17 cellular contexts compared by ENCODE assay signal in the genomic region with DNA sequence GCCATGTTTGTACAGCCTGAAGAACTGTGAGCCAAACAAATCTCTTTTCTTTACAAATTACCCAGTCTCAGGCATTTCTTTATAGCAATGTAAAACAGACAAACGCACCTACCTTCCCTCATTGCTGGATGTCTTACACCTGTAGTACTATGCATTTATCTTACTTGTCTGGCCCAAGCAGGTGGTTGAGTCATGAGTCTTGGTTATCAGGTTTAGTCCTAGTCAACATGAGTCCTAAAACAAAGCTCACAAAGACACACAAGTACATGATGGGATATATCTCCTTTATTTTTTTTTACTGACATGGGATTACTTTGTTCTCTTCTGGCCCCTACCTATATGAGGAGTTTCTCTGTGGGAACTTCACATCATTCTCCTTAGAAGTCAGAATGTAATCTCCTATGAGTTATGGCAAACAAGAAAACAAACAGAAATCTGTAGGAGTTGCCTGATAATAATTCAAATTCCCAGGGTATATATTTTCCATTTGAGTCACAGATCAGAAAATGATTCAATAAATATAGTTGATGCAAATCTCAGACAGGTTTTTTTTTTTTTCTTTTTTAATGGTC. TPM values are rescaled to one million over a fixed set of nuclear protein-coding genes. Genes with fewer than 3 reads are reported as not detected.
DNase-seq lines count a peak whose midpoint lies in the region; ATAC-seq, FAIRE-seq and TF ChIP-seq lines count a peak whose summit lies in the region.
"Had no signal": no experiment of that assay in that cellular context is flagged by ENCODE, and none has a peak within 500 bp of the region (broad histone marks: within the 10 kb centered on the region; RNA-seq: fewer than 3 reads in every experiment).

No MANE protein-coding gene starts in this region.

- H3K79me2 ChIP-seq in KMS-11 (ENCODE audit: insufficient read depth, low read depth), result no peaks in the 10 kb centered on the region

- peak overlapping the region in 1 of 7 donors; percentile 36 for H3K27ac Mint-ChIP-seq in CD14-positive monocyte
- H3K27ac Mint-ChIP-seq: naive thymus-derived CD8-positive, alpha-beta T cell had no signal

- TF ChIP-seq CTCF in A549 (IDR thresholded peaks at IDR 0.05), result no peak
- no peak for TF ChIP-seq CTCF in KMS-11 (conservative IDR thresholded peaks at IDR 0.05; ENCODE audit: low read depth, low read length)
- no peak for TF ChIP-seq CTCF in prostate gland (IDR thresholded peaks at IDR 0.05)
- TF ChIP-seq CTCF in CD14-positive monocyte (IDR thresholded peaks at IDR 0.05), result no peak

- DNase-seq in A549 (ENCODE audit: low read depth in 1 of 2, low spot score in 1 of 2) (peak in 1 of 2 experiments; percentile 49), H54 (ENCODE audit: insufficient read length, low spot score) (no peak), prostate gland (ENCODE audit: low spot score) (no peak), CD14-positive monocyte (ENCODE audit: low spot score) (no peak), left colon (no peak)
- DNase-seq: activated CD4-positive, alpha-beta T cell treated with anti-CD3 and anti-CD28 coated beads for 4 hours; activated T-cell treated with anti-CD3 and anti-CD28 coated beads, Interleukin-2, amount 50 U/mL, for 1 hour; adrenal gland; hippocampal formation; naive thymus-derived CD8-positive, alpha-beta T cell; NCI-H1092 had no signal

- intact Hi-C loops in prostate gland (cut with DNase I), result no loop called here
- intact Hi-C loops in CD14-positive monocyte (cut with micrococcal nuclease), result loop anchor here in 1 of 2 donors (10.0 kb wide), 1 partner anchor 52 kb away; no protein-coding TSS in a partner anchor
- intact Hi-C loops in left colon (cut with DNase I, micrococcal nuclease), result no loop called here

- peaks cover 0 to 7% (median 3%) of the 10 kb centered on the region in 7 donors for H3K9me3 Mint-ChIP-seq in CD14-positive monocyte

- CTCF ChIA-PET in A549 (lab: Yijun Ruan, JAX), result interaction anchor here (0.8 to 1.2 kb wide), 3 partner anchors 9 to 281 kb away, joined by 3 to 4 read pairs (median 3); no protein-coding TSS in a partner anchor

- H3K4me3 ChIP-seq in A549 (no peak overlapping the region), KMS-11 (IDR thresholded peaks at IDR 0.05; ENCODE audit: insufficient read depth, low read depth, low read length) (no peak overlapping the region), mesodermal cell (ENCODE audit: extremely low read depth, insufficient read depth, low read length, poor library complexity, severe bottlenecking) (no peak overlapping the region), prostate gland (no peak overlapping the region)
- H3K4me3 ChIP-seq: adrenal gland, left lung had no signal

- no peaks in the 10 kb centered on the region for H3K27me3 ChIP-seq in KMS-11 (ENCODE audit: insufficient read depth, low read depth)
- H3K27me3 ChIP-seq in prostate gland (replicated peaks; ENCODE audit: insufficient read depth), result no peaks in the 10 kb centered on the region
- H3K27me3 ChIP-seq: adrenal gland, left lung had no signal

- WGBS in A549 (ENCODE audit: missing lambda C conversion rate), result 80% methylated on average over 1 of the region's 1 CpG
- WGBS in mesodermal cell (ENCODE audit: insufficient coverage in 2 of 2), 2 experiments, result 88 to 100% methylated on average over 1 of the region's 1 CpG
- 56% methylated on average over 1 of the region's 1 CpG for WGBS in prostate gland

- peak overlapping the region; percentile 61 to 91 for H3K27ac ChIP-seq in A549
- no peak overlapping the region for H3K27ac ChIP-seq in KMS-11
- peak overlapping the region; percentile 80 for H3K27ac ChIP-seq in mesodermal cell (ENCODE audit: low read depth, low read length, severe bottlenecking)
- no peak overlapping the region for H3K27ac ChIP-seq in prostate gland
- H3K27ac ChIP-seq: adrenal gland had no signal

- H3K36me3 ChIP-seq in KMS-11 (ENCODE audit: insufficient read depth) (no peaks in the 10 kb centered on the region), mesodermal cell (ENCODE audit: control insufficient read depth, insufficient read depth, low read length) (no peaks in the 10 kb centered on the region), prostate gland (no peaks in the 10 kb centered on the region)
- H3K36me3 ChIP-seq: adrenal gland, left lung had no signal

- TF ChIP-seq RAD21 in A549 (conservative IDR thresholded peaks at IDR 0.05 in 1 of 2, IDR thresholded peaks at IDR 0.05 in 1 of 2), result no peak

- no peak for TF ChIP-seq POLR2A in A549 (IDR thresholded peaks at IDR 0.05; ENCODE audit: low read length)
- TF ChIP-seq POLR2A in H54 (IDR thresholded peaks at IDR 0.05; ENCODE audit: low read depth, low read length), result no peak
- TF ChIP-seq POLR2A in prostate gland (IDR thresholded peaks at IDR 0.05), result no peak

- H3K9me3 ChIP-seq in A549, result no peaks in the 10 kb centered on the region
- H3K9me3 ChIP-seq in mesodermal cell (ENCODE audit: control insufficient read depth, low read length), result no peaks in the 10 kb centered on the region
- no peaks in the 10 kb centered on the region for H3K9me3 ChIP-seq in prostate gland
- H3K9me3 ChIP-seq: adrenal gland had no signal

- no peak overlapping the region for H2AFZ ChIP-seq in KMS-11 (ENCODE audit: low read depth)

- peak; percentile 9 to 27; a peak in 3 of 6 replicates for ATAC-seq in A549
- ATAC-seq in left colon, result no peak
- ATAC-seq: naive thymus-derived CD8-positive, alpha-beta T cell had no signal

- POLR2A ChIA-PET in A549 (lab: Yijun Ruan, JAX), result no interaction called here

- no peaks in the 10 kb centered on the region for H4K20me1 ChIP-seq in KMS-11 (ENCODE audit: insufficient read depth)

- H3K27me3 Mint-ChIP-seq in CD14-positive monocyte (ENCODE audit: low read depth in 3 of 3), result peaks cover 0 to 2% (median 0%) of the 10 kb centered on the region in 3 donors
- H3K27me3 Mint-ChIP-seq: naive thymus-derived CD8-positive, alpha-beta T cell had no signal

- TF ChIP-seq EP300 in A549 (IDR thresholded peaks at IDR 0.05), result no peak

- peaks cover 3 to 4% of the 10 kb centered on the region in 2 donors for H3K36me3 Mint-ChIP-seq in CD14-positive monocyte

- H3K4me2 ChIP-seq in A549, result peak overlapping the region; percentile 42
- peak overlapping the region; percentile 3; the same call in 1 of the 2 replicates for H3K4me2 ChIP-seq in KMS-11

- H3K4me1 ChIP-seq in A549 (peaks cover 52% of the 10 kb centered on the region), KMS-11 (ENCODE audit: low read depth, poor library complexity, severe bottlenecking) (peaks cover 24% of the 10 kb centered on the region), mesodermal cell (ENCODE audit: control insufficient read depth, insufficient read depth, low read length, poor library complexity, severe bottlenecking) (peaks cover 33% of the 10 kb centered on the region), prostate gland (replicated peaks) (peaks cover 2% of the 10 kb centered on the region)

- peaks cover 28% of the 10 kb centered on the region for H3K4me1 Mint-ChIP-seq in CD14-positive monocyte

- H3K9ac ChIP-seq in KMS-11, result no peak overlapping the region

- H3K4me3 Mint-ChIP-seq in CD14-positive monocyte, result no peak overlapping the region
- H3K4me3 Mint-ChIP-seq: naive thymus-derived CD8-positive, alpha-beta T cell had no signal

- FAIRE-seq in A549 (lab: Jason Lieb, UNC) (no peak), colon (lab: Jason Lieb, UNC) (peak; percentile 5), H54 (lab: Jason Lieb, UNC) (no peak)
- FAIRE-seq: G401.6 had no signal

TF ChIP-seq in A549, 52 proteins besides CTCF, POLR2A, EP300 and RAD21:
- TF ChIP-seq NPAS2 (CRISPR knock-in tag; IDR thresholded peaks at IDR 0.05; ENCODE audit: borderline replicate concordance) (no peak), JUNB (IDR thresholded peaks at IDR 0.05) (no peak), EHF (CRISPR knock-in tag; IDR thresholded peaks at IDR 0.05) (no peak), MAFK (IDR thresholded peaks at IDR 0.05; ENCODE audit: partially characterized antibody) (no peak)

RNA-seq across cellular contexts. Expression of a gene that starts 33.6 kb away (rescaled TPM):
- polyA plus RNA-seq in A549 (2011; rRNA removed) (0.10 TPM in 1 of 2 replicates, not detected in the other), A549 (2017; fragmentation: RNase III; extraction: RNeasy Plus Mini Kit Qiagen cat#74134 plus additional on column Dnase treatment) (not detected in 3 replicates), CD14-positive monocyte (not detected)
- 0.03 TPM in 1 of 2 replicates, not detected in the other for polyA plus RNA-seq in A549 (2012; cell fraction: cytosol; rRNA removed)
- not detected in 2 replicates for polyA plus RNA-seq in A549 (2012; cell fraction: nucleus; rRNA removed)
- polyA minus RNA-seq in A549 (2011; rRNA and poly(A)+ RNA removed), result 0.73 TPM in 1 of 2 replicates, not detected in the other
- not detected for polyA plus RNA-seq in mesodermal cell (2013, experiment 1 of 2)
- not detected for polyA plus RNA-seq in mesodermal cell (2013, experiment 2 of 2)
- total RNA-seq in prostate gland (under 1 TPM in 1 of 2 donors, not detected in 1; 0.51 TPM), left colon (1 to 10 TPM in 1 of 2 donors, under 1 TPM in 1; 0.70 to 2.7 TPM)
- total RNA-seq: epithelial cell of proximal tubule had no signal
- polyA plus RNA-seq: adrenal gland had no signal

RNA-seq across cellular contexts. Expression of a gene that starts 41.4 kb away (rescaled TPM):
- polyA plus RNA-seq in A549 (2011; rRNA removed) (41.5 and 54.4 TPM in 2 replicates), A549 (2017; fragmentation: RNase III; extraction: RNeasy Plus Mini Kit Qiagen cat#74134 plus additional on column Dnase treatment) (35.6 to 43.9 TPM (median 37.1 TPM) in 3 replicates), CD14-positive monocyte (100 to 1,000 TPM; 127 to 221 TPM)
- polyA plus RNA-seq in A549 (2012; cell fraction: cytosol; rRNA removed), result 29.4 and 33.0 TPM in 2 replicates
- 24.5 and 29.3 TPM in 2 replicates for polyA plus RNA-seq in A549 (2012; cell fraction: nucleus; rRNA removed)
- 34.1 and 48.1 TPM in 2 replicates for polyA minus RNA-seq in A549 (2011; rRNA and poly(A)+ RNA removed)
- 36.1 TPM for polyA plus RNA-seq in mesodermal cell (2013, experiment 1 of 2)
- 37.1 TPM for polyA plus RNA-seq in mesodermal cell (2013, experiment 2 of 2)
- total RNA-seq in prostate gland (10 to 100 TPM; 35.0 to 90.1 TPM), left colon (100 to 1,000 TPM; 168 to 292 TPM)

Comparison
In these comparisons a context has a peak if more than half of its experiments do, and no peak if none do; other contexts are left out.
1. H3K27ac ChIP-seq: peak in A549 (2 of 2) and mesodermal cell (single experiment); none in KMS-11 (single experiment) and prostate gland (0 of 2).